ENCODE assay signal across 8 cellular contexts in genomic region chr12:47397664-47398281, GRCh38.
A peak's percentile ranks its signal among the peaks of the same experiment; 100 is the strongest.
DNase-seq lines count a peak whose midpoint lies in the region; ATAC-seq, FAIRE-seq and TF ChIP-seq lines count a peak whose summit lies in the region.

No MANE protein-coding gene starts in this region.

- H3K27ac Mint-ChIP-seq in activated T-helper 17 cell treated with anti-CD3 and anti-CD28 coated beads, Interleukin-2, amount 50 U/mL, for 72 hours, result peak overlapping the region; percentile 99

- peak; percentile 73 for TF ChIP-seq CTCF in cardiac muscle cell (IDR thresholded peaks at IDR 0.05; ENCODE audit: low read depth, low read length)
- peak in 2 of 3 experiments; percentile 17 to 36 for TF ChIP-seq CTCF in testis (IDR thresholded peaks at IDR 0.05)

- H3K4me1 ChIP-seq in cardiac muscle cell (ENCODE audit: low read depth) (no peaks in the 10 kb centered on the region), testis (peaks cover 15% of the 10 kb centered on the region)

- H3K4me3 ChIP-seq in H7 (ENCODE audit: insufficient read depth, low read depth, low read length), result no peak overlapping the region
- no peak overlapping the region for H3K4me3 ChIP-seq in cardiac muscle cell
- H3K4me3 ChIP-seq in testis, result no peak overlapping the region

- no peaks in the 10 kb centered on the region for H3K36me3 ChIP-seq in H7 (replicated peaks; ENCODE audit: control insufficient read depth, insufficient read depth, low read length)
- H3K36me3 ChIP-seq in cardiac muscle cell, result no peaks in the 10 kb centered on the region
- H3K36me3 ChIP-seq in testis (ENCODE audit: low read depth, missing control alignments), result no peaks in the 10 kb centered on the region

- no peak for TF ChIP-seq POLR2A in testis (IDR thresholded peaks at IDR 0.05)

- H3K27me3 Mint-ChIP-seq in activated T-helper 17 cell treated with anti-CD3 and anti-CD28 coated beads, Interleukin-2, amount 50 U/mL, for 72 hours, result no peaks in the 10 kb centered on the region

- peak; percentile 91 for FAIRE-seq in G401.6 (lab: Jason Lieb, UNC)

- H3K9me3 ChIP-seq in cardiac muscle cell (ENCODE audit: low read depth) (no peaks in the 10 kb centered on the region), testis (no peaks in the 10 kb centered on the region)

- no peaks in the 10 kb centered on the region for H3K27me3 ChIP-seq in H7 (ENCODE audit: control insufficient read depth, insufficient read depth, low read length)
- no peaks in the 10 kb centered on the region for H3K27me3 ChIP-seq in cardiac muscle cell
- no peaks in the 10 kb centered on the region for H3K27me3 ChIP-seq in testis

- H3K27ac ChIP-seq in cardiac muscle cell (no peak overlapping the region), testis (no peak overlapping the region)

- H3K36me3 Mint-ChIP-seq in activated T-helper 17 cell treated with anti-CD3 and anti-CD28 coated beads, Interleukin-2, amount 50 U/mL, for 72 hours (ENCODE audit: low read depth), result peaks cover 10% of the 10 kb centered on the region

- ATAC-seq in activated T-helper 17 cell treated with anti-CD3 and anti-CD28 coated beads, Interleukin-2, amount 50 U/mL, for 72 hours (replicated peaks), result peak; percentile 34

- intact Hi-C loops in testis (cut with DNase I; ENCODE audit: low total_unique reads), result no loop called here

- no peaks in the 10 kb centered on the region for H3K9me3 Mint-ChIP-seq in activated T-helper 17 cell treated with anti-CD3 and anti-CD28 coated beads, Interleukin-2, amount 50 U/mL, for 72 hours

- peaks cover 61% of the 10 kb centered on the region for H3K4me1 Mint-ChIP-seq in activated T-helper 17 cell treated with anti-CD3 and anti-CD28 coated beads, Interleukin-2, amount 50 U/mL, for 72 hours

- DNase-seq in H7 (peak; percentile 27), NCI-H774 (lab: John Stamatoyannopoulos, UW) (peak; percentile 19), cardiac muscle cell (ENCODE audit: low read depth in 1 of 2, low spot score in 1 of 2) (peak in 1 of 2 donors; percentile 87), testis (peak; percentile 50), AG08396 (ENCODE audit: low spot score) (no peak), cerebellum (ENCODE audit: low spot score) (no peak)

- 85 to 90% methylated on average over 2 to 4 of the region's 4 CpGs for whole genome bisulfite sequencing in testis, 2 donors

- peak overlapping the region; percentile 88 for H3K4me3 Mint-ChIP-seq in activated T-helper 17 cell treated with anti-CD3 and anti-CD28 coated beads, Interleukin-2, amount 50 U/mL, for 72 hours

Comparison
In these comparisons a context has a peak if more than half of its experiments do, and no peak if none do; other contexts are left out.
1. DNase-seq: peak in H7 (single experiment), NCI-H774 (single experiment) and testis (single experiment); none in AG08396 (single experiment) and cerebellum (single experiment).